Comparison of ENCODE assay signal across 20 cellular contexts in the genomic region with DNA sequence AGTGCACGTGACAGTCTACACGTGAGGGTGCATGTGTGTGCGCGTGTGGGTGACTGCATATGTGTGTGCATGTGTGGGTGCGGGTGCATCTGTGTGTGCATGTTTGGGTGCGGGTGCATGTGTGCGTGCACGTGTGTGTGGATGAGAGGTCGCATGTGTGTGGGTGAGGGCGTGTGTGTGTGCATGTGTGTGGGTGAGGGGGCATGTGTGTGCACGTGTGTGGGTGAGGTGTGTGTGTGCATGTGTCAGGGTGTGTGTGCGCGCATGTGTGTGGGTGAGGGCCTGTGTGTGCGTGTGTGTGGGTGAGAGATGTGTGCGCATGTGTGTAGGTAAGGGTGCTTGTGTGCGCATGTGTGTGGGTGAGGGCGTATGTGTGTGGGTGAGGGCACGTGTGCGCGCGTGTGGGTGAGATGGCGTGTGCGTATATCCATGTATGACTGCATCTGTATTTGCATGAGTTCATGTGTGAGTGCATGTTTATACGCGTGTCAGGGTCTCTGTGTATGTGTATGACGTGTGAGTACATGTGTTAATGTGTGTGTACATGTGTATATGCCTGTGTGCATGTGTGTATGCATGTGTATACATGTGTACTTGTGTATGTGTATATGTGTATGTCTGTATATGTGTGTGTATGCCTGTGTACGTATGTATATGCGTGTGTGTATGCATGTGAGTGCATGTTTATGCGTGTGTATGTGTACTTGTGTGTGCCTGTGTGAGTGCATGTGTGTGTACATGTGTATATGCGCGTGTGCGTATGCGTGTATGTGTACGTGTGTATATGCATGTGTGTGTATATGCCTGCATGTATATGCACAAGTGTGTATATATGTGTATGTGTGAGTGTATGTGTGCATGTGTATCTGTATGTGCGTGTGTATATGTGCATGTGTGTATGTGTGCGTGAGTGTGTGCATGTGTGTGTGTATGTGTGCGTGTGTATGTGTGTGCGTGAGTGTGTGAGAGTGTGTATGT. TPM values are rescaled to one million over a fixed set of nuclear protein-coding genes. Genes with fewer than 3 reads are reported as not detected.
"Had no signal": no experiment of that assay in that cellular context is flagged by ENCODE, and none has a peak within 500 bp of the region (broad histone marks: within the 10 kb centered on the region; RNA-seq: fewer than 3 reads in every experiment).

No MANE protein-coding gene starts in this region.

- H3K4me3 ChIP-seq: left ventricle myocardium inferior, mucosa of descending colon, tibial nerve, vagina had no signal

- H2AFZ ChIP-seq: parathyroid adenoma had no signal

- H3K9me3 ChIP-seq: left ventricle myocardium inferior, mucosa of descending colon, tibial nerve, vagina had no signal

- H3K9ac ChIP-seq: parathyroid adenoma had no signal

- ATAC-seq: mucosa of descending colon; naive thymus-derived CD4-positive, alpha-beta T cell; stimulated activated naive B cell treated with anti-CD40 and anti-IgM and Interleukin-4, amounts not matched to agents 10 μg/mL and 1 μg/mL and 100 μg/mL, for 72 hours had no signal

- FAIRE-seq: endothelial cell of umbilical vein had no signal

- H3K27ac ChIP-seq: left ventricle myocardium inferior, parathyroid adenoma, tibial nerve, vagina, WERI-Rb-1 had no signal

- H3K27me3 ChIP-seq: tibial nerve, vagina had no signal

- DNase-seq: activated CD4-positive, alpha-beta T cell treated with anti-CD3 and anti-CD28 coated beads, Interleukin-2, amount 50 U/mL, for 48 hours; activated gamma-delta T cell treated with Interleukin-2 at 50 U/mL for 16 hours; activated naive CD8-positive, alpha-beta T cell treated with anti-CD3 and anti-CD28 coated beads, Interleukin-2, amount 10 ng/mL, durations not matched to agents 7 days and 5 days; activated T-cell treated with anti-CD3 and anti-CD28 coated beads, Interleukin-2, amount 50 U/mL, for 48 hours; effector CD8-positive, alpha-beta T cell; foreskin fibroblast; hypothalamus; left ventricle myocardium inferior; naive thymus-derived CD4-positive, alpha-beta T cell; retina; stimulated activated CD4-positive, alpha-beta T cell treated with anti-CD3 and anti-CD28 coated beads, Interleukin-15, amount 100 ng/mL, for 24 hours; stimulated activated CD4-positive, alpha-beta T cell treated with anti-CD3 and anti-CD28 coated beads, Interleukin-4, amount 100 ng/mL, for 1 hour; stimulated activated naive B cell treated with anti-CD40 and anti-IgM and Interleukin-4, amounts not matched to agents 10 μg/mL and 1 μg/mL and 100 μg/mL, for 72 hours; WERI-Rb-1 had no signal

RNA-seq across cellular contexts. Expression of a gene that starts 36.0 kb away (rescaled TPM):
- total RNA-seq: activated naive CD8-positive, alpha-beta T cell treated with anti-CD3 and anti-CD28 coated beads, Interleukin-2, amount 10 ng/mL, durations not matched to agents 7 days and 5 days; skeletal muscle tissue had no signal
